Comparison of ENCODE assay signal across 2 cellular contexts in the genomic region with DNA sequence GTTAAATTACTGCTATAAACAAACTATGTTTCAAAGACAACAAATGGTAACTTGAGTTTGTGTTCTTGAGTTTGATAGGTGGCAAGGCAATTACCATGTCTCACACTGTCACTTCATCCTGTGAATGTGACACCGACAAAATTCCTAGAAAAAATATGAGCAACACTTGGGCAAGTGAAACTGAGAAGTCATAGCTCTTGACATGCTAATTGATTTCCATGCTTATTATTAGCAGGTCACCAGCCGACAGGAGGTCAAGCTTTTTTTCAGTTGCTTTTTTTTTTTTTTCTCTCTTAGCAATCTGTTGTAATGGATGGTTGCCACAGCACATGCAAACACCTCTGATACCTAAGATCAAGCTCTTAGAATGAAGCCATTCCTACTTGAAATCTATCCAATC.
TF ChIP-seq lines count a peak whose summit lies in the region.

No MANE protein-coding gene starts in this region.

TF ChIP-seq in GM23338, 12 proteins besides CTCF, POLR2A, EP300 and RAD21 (continued from another document):
- TF ChIP-seq, protein P1, sequence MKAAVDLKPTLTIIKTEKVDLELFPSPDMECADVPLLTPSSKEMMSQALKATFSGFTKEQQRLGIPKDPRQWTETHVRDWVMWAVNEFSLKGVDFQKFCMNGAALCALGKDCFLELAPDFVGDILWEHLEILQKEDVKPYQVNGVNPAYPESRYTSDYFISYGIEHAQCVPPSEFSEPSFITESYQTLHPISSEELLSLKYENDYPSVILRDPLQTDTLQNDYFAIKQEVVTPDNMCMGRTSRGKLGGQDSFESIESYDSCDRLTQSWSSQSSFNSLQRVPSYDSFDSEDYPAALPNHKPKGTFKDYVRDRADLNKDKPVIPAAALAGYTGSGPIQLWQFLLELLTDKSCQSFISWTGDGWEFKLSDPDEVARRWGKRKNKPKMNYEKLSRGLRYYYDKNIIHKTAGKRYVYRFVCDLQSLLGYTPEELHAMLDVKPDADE (IDR thresholded peaks at IDR 0.05) = no peak
- TF ChIP-seq STAT1 (IDR thresholded peaks at IDR 0.05; ENCODE audit: unreplicated experiment) (no peak), JUNB (IDR thresholded peaks at IDR 0.05; ENCODE audit: unreplicated experiment) (no peak), EZH2phosphoT487 (IDR thresholded peaks at IDR 0.05; ENCODE audit: unreplicated experiment) (no peak), POLR2AphosphoS5 (IDR thresholded peaks at IDR 0.05; ENCODE audit: low read depth) (no peak), NANOG (IDR thresholded peaks at IDR 0.05; ENCODE audit: borderline replicate concordance) (no peak)
- TF ChIP-seq, protein P2, sequence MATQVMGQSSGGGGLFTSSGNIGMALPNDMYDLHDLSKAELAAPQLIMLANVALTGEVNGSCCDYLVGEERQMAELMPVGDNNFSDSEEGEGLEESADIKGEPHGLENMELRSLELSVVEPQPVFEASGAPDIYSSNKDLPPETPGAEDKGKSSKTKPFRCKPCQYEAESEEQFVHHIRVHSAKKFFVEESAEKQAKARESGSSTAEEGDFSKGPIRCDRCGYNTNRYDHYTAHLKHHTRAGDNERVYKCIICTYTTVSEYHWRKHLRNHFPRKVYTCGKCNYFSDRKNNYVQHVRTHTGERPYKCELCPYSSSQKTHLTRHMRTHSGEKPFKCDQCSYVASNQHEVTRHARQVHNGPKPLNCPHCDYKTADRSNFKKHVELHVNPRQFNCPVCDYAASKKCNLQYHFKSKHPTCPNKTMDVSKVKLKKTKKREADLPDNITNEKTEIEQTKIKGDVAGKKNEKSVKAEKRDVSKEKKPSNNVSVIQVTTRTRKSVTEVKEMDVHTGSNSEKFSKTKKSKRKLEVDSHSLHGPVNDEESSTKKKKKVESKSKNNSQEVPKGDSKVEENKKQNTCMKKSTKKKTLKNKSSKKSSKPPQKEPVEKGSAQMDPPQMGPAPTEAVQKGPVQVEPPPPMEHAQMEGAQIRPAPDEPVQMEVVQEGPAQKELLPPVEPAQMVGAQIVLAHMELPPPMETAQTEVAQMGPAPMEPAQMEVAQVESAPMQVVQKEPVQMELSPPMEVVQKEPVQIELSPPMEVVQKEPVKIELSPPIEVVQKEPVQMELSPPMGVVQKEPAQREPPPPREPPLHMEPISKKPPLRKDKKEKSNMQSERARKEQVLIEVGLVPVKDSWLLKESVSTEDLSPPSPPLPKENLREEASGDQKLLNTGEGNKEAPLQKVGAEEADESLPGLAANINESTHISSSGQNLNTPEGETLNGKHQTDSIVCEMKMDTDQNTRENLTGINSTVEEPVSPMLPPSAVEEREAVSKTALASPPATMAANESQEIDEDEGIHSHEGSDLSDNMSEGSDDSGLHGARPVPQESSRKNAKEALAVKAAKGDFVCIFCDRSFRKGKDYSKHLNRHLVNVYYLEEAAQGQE (IDR thresholded peaks at IDR 0.05; ENCODE audit: unreplicated experiment) = no peak
- TF ChIP-seq, protein P3, sequence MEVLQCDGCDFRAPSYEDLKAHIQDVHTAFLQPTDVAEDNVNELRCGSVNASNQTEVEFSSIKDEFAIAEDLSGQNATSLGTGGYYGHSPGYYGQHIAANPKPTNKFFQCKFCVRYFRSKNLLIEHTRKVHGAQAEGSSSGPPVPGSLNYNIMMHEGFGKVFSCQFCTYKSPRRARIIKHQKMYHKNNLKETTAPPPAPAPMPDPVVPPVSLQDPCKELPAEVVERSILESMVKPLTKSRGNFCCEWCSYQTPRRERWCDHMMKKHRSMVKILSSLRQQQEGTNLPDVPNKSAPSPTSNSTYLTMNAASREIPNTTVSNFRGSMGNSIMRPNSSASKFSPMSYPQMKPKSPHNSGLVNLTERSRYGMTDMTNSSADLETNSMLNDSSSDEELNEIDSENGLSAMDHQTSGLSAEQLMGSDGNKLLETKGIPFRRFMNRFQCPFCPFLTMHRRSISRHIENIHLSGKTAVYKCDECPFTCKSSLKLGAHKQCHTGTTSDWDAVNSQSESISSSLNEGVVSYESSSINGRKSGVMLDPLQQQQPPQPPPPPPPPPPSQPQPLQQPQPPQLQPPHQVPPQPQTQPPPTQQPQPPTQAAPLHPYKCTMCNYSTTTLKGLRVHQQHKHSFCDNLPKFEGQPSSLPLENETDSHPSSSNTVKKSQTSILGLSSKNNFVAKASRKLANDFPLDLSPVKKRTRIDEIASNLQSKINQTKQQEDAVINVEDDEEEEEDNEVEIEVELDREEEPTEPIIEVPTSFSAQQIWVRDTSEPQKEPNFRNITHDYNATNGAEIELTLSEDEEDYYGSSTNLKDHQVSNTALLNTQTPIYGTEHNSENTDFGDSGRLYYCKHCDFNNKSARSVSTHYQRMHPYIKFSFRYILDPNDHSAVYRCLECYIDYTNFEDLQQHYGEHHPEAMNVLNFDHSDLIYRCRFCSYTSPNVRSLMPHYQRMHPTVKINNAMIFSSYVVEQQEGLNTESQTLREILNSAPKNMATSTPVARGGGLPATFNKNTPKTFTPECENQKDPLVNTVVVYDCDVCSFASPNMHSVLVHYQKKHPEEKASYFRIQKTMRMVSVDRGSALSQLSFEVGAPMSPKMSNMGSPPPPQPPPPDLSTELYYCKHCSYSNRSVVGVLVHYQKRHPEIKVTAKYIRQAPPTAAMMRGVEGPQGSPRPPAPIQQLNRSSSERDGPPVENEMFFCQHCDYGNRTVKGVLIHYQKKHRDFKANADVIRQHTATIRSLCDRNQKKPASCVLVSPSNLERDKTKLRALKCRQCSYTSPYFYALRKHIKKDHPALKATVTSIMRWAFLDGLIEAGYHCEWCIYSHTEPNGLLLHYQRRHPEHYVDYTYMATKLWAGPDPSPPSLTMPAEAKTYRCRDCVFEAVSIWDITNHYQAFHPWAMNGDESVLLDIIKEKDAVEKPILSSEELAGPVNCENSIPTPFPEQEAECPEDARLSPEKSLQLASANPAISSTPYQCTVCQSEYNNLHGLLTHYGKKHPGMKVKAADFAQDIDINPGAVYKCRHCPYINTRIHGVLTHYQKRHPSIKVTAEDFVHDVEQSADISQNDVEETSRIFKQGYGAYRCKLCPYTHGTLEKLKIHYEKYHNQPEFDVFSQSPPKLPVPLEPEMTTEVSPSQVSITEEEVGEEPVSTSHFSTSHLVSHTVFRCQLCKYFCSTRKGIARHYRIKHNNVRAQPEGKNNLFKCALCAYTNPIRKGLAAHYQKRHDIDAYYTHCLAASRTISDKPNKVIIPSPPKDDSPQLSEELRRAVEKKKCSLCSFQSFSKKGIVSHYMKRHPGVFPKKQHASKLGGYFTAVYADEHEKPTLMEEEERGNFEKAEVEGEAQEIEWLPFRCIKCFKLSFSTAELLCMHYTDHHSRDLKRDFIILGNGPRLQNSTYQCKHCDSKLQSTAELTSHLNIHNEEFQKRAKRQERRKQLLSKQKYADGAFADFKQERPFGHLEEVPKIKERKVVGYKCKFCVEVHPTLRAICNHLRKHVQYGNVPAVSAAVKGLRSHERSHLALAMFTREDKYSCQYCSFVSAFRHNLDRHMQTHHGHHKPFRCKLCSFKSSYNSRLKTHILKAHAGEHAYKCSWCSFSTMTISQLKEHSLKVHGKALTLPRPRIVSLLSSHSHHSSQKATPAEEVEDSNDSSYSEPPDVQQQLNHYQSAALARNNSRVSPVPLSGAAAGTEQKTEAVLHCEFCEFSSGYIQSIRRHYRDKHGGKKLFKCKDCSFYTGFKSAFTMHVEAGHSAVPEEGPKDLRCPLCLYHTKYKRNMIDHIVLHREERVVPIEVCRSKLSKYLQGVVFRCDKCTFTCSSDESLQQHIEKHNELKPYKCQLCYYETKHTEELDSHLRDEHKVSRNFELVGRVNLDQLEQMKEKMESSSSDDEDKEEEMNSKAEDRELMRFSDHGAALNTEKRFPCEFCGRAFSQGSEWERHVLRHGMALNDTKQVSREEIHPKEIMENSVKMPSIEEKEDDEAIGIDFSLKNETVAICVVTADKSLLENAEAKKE (CRISPR knock-in tag; IDR thresholded peaks at IDR 0.05) = no peak
TF ChIP-seq in GM23338: peak in this region for 0.

TF ChIP-seq in endothelial cell of umbilical vein, 7 proteins besides CTCF, POLR2A, EP300 and RAD21 (continued from another document):
- TF ChIP-seq JUN (IDR thresholded peaks at IDR 0.05; ENCODE audit: borderline replicate concordance, insufficient read depth, insufficient read length, low read depth) (no peak), EZH2 (IDR thresholded peaks at IDR 0.05; ENCODE audit: borderline replicate concordance, low read depth, low read length, severe bottlenecking) (no peak), GATA2 (IDR thresholded peaks at IDR 0.05; ENCODE audit: insufficient read depth, insufficient read length, low read depth, low read length) (no peak)
